In the genomic region with DNA sequence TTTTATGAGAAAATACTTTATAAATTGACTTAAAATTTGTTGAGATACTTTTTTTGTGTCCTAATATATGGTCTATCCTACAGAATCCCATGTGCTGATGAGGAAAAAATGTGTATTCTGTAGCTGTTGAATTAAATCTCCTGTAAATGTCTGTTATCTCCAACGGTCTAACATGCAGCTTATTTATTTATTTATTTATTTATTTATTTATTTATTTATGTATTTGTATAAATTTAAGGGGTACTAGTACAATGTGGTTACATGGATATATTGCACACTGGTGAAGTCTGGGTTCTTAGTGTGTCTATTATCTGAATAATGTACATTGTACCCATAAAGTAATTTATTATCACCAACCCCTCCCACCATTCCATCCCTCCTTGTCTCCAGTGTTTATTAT, we compare ENCODE assay signal across 1 cellular context.
A peak's percentile ranks its signal among the peaks of the same experiment; 100 is the strongest.
TF ChIP-seq lines count a peak whose summit lies in the region.

No MANE protein-coding gene starts in this region.

TF ChIP-seq in HEK293, 187 proteins besides CTCF, POLR2A, EP300 and RAD21 (continued from another document):
- TF ChIP-seq, protein P1, sequence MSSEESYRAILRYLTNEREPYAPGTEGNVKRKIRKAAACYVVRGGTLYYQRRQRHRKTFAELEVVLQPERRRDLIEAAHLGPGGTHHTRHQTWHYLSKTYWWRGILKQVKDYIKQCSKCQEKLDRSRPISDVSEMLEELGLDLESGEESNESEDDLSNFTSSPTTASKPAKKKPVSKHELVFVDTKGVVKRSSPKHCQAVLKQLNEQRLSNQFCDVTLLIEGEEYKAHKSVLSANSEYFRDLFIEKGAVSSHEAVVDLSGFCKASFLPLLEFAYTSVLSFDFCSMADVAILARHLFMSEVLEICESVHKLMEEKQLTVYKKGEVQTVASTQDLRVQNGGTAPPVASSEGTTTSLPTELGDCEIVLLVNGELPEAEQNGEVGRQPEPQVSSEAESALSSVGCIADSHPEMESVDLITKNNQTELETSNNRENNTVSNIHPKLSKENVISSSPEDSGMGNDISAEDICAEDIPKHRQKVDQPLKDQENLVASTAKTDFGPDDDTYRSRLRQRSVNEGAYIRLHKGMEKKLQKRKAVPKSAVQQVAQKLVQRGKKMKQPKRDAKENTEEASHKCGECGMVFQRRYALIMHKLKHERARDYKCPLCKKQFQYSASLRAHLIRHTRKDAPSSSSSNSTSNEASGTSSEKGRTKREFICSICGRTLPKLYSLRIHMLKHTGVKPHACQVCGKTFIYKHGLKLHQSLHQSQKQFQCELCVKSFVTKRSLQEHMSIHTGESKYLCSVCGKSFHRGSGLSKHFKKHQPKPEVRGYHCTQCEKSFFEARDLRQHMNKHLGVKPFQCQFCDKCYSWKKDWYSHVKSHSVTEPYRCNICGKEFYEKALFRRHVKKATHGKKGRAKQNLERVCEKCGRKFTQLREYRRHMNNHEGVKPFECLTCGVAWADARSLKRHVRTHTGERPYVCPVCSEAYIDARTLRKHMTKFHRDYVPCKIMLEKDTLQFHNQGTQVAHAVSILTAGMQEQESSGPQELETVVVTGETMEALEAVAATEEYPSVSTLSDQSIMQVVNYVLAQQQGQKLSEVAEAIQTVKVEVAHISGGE (tag by site-specific recombination; conservative IDR thresholded peaks at IDR 0.05; ENCODE audit: low read depth): peak; percentile 65
- TF ChIP-seq, protein P2, sequence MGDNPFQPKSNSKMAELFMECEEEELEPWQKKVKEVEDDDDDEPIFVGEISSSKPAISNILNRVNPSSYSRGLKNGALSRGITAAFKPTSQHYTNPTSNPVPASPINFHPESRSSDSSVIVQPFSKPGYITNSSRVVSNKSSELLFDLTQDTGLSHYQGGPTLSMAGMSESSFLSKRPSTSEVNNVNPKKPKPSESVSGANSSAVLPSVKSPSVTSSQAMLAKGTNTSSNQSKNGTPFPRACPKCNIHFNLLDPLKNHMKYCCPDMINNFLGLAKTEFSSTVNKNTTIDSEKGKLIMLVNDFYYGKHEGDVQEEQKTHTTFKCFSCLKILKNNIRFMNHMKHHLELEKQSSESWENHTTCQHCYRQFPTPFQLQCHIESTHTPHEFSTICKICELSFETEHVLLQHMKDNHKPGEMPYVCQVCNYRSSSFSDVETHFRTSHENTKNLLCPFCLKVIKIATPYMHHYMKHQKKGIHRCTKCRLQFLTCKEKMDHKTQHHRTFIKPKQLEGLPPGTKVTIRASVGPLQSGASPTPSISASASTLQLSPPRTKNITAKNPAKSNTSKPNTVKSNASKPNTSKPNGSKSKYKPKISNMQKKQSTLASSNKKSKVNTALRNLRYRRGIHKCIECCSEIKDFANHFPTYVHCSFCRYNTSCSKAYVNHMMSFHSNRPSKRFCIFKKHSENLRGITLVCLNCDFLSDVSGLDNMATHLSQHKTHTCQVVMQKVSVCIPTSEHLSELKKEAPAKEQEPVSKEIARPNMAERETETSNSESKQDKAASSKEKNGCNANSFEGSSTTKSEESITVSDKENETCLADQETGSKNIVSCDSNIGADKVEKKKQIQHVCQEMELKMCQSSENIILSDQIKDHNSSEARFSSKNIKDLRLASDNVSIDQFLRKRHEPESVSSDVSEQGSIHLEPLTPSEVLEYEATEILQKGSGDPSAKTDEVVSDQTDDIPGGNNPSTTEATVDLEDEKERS (tag by site-specific recombination; IDR thresholded peaks at IDR 0.05): no peak
- TF ChIP-seq ZNF623 (tag by site-specific recombination; IDR thresholded peaks at IDR 0.05): peak; percentile 54
- peak; percentile 82; the same call in 1 of the 2 replicates for TF ChIP-seq ZNF394 (tag by site-specific recombination; IDR thresholded peaks at IDR 0.05; ENCODE audit: borderline replicate concordance)
- TF ChIP-seq, protein P3, sequence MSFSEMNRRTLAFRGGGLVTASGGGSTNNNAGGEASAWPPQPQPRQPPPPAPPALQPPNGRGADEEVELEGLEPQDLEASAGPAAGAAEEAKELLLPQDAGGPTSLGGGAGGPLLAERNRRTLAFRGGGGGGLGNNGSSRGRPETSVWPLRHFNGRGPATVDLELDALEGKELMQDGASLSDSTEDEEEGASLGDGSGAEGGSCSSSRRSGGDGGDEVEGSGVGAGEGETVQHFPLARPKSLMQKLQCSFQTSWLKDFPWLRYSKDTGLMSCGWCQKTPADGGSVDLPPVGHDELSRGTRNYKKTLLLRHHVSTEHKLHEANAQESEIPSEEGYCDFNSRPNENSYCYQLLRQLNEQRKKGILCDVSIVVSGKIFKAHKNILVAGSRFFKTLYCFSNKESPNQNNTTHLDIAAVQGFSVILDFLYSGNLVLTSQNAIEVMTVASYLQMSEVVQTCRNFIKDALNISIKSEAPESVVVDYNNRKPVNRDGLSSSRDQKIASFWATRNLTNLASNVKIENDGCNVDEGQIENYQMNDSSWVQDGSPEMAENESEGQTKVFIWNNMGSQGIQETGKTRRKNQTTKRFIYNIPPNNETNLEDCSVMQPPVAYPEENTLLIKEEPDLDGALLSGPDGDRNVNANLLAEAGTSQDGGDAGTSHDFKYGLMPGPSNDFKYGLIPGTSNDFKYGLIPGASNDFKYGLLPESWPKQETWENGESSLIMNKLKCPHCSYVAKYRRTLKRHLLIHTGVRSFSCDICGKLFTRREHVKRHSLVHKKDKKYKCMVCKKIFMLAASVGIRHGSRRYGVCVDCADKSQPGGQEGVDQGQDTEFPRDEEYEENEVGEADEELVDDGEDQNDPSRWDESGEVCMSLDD (tag by site-specific recombination; IDR thresholded peaks at IDR 0.05): no peak
- 0 out of 2 replicates have a peak, but pooled peaks have one; percentile 32 for TF ChIP-seq ZNF560 (tag by site-specific recombination; IDR thresholded peaks at IDR 0.05; ENCODE audit: borderline replicate concordance)
- TF ChIP-seq ZFP37 (tag by site-specific recombination; IDR thresholded peaks at IDR 0.05): no peak
- peak; percentile 74 for TF ChIP-seq ZNF555 (tag by site-specific recombination; conservative IDR thresholded peaks at IDR 0.05)
- no peak for TF ChIP-seq ZNF23 (tag by site-specific recombination; IDR thresholded peaks at IDR 0.05; ENCODE audit: borderline replicate concordance)
- no peak for TF ChIP-seq ZNF248 (tag by site-specific recombination; IDR thresholded peaks at IDR 0.05)
- TF ChIP-seq ZNF341 (tag by site-specific recombination; IDR thresholded peaks at IDR 0.05; ENCODE audit: low read depth): no peak
- no peak for TF ChIP-seq GLI2 (tag by site-specific recombination; IDR thresholded peaks at IDR 0.05; ENCODE audit: borderline replicate concordance, low read depth)
- TF ChIP-seq ZNF792 (tag by site-specific recombination; IDR thresholded peaks at IDR 0.05): no peak
- no peak for TF ChIP-seq ZNF600 (tag by site-specific recombination; IDR thresholded peaks at IDR 0.05)
- no peak for TF ChIP-seq GLIS2 (tag by site-specific recombination; IDR thresholded peaks at IDR 0.05)
- no peak for TF ChIP-seq ZNF510 (tag by site-specific recombination; IDR thresholded peaks at IDR 0.05; ENCODE audit: insufficient replicate concordance)
- TF ChIP-seq ZSCAN16 (tag by site-specific recombination; IDR thresholded peaks at IDR 0.05): no peak
- TF ChIP-seq, protein P4, sequence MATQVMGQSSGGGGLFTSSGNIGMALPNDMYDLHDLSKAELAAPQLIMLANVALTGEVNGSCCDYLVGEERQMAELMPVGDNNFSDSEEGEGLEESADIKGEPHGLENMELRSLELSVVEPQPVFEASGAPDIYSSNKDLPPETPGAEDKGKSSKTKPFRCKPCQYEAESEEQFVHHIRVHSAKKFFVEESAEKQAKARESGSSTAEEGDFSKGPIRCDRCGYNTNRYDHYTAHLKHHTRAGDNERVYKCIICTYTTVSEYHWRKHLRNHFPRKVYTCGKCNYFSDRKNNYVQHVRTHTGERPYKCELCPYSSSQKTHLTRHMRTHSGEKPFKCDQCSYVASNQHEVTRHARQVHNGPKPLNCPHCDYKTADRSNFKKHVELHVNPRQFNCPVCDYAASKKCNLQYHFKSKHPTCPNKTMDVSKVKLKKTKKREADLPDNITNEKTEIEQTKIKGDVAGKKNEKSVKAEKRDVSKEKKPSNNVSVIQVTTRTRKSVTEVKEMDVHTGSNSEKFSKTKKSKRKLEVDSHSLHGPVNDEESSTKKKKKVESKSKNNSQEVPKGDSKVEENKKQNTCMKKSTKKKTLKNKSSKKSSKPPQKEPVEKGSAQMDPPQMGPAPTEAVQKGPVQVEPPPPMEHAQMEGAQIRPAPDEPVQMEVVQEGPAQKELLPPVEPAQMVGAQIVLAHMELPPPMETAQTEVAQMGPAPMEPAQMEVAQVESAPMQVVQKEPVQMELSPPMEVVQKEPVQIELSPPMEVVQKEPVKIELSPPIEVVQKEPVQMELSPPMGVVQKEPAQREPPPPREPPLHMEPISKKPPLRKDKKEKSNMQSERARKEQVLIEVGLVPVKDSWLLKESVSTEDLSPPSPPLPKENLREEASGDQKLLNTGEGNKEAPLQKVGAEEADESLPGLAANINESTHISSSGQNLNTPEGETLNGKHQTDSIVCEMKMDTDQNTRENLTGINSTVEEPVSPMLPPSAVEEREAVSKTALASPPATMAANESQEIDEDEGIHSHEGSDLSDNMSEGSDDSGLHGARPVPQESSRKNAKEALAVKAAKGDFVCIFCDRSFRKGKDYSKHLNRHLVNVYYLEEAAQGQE (tag by site-specific recombination; IDR thresholded peaks at IDR 0.05): peak; percentile 51; the same call in 1 of the 2 replicates
- TF ChIP-seq ZBTB8A (tag by site-specific recombination; IDR thresholded peaks at IDR 0.05): peak; percentile 41; the same call in 1 of the 2 replicates
- TF ChIP-seq ZXDB (tag by site-specific recombination; IDR thresholded peaks at IDR 0.05): 0 out of 2 replicates have a peak, but pooled peaks have one; percentile 28
- no peak for TF ChIP-seq ZNF19 (tag by site-specific recombination; IDR thresholded peaks at IDR 0.05; ENCODE audit: low read depth)
- TF ChIP-seq ZNF140 (tag by site-specific recombination; IDR thresholded peaks at IDR 0.05): peak; percentile 80
TF ChIP-seq in HEK293: peak in this region for 13.
